ENCODE assay signal across 11 cellular contexts in the genomic region with DNA sequence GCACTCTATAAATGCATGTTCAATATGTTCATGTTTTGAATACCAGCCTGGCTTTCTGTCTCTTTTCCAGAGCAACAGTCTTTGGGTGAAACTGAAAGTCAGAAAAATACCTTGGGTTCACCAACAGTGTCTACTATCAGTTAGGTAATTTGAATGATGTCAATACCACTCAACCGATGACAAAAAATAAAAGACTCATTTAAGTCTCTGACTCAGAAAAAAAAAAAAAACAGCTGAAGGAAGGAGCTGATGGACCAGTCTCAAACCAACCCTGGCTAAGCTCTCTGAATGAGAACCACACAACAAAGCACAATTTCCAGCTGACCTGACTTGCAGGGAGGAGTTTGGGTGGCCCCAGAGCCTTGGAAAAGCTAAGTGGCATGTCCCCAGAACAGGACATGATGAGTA. TPM values are rescaled to one million over a fixed set of nuclear protein-coding genes. Genes with fewer than 3 reads are reported as not detected.
DNase-seq lines count a peak whose midpoint lies in the region; ATAC-seq, FAIRE-seq and TF ChIP-seq lines count a peak whose summit lies in the region.
"Had no signal": no experiment of that assay in that cellular context is flagged by ENCODE, and none has a peak within 500 bp of the region (broad histone marks: within the 10 kb centered on the region; RNA-seq: fewer than 3 reads in every experiment).

No MANE protein-coding gene starts in this region.

- H3K27me3 ChIP-seq in effector memory CD4-positive, alpha-beta T cell (replicated peaks; ENCODE audit: control insufficient read depth, insufficient read depth, low read length, poor library complexity, severe bottlenecking), result no peaks in the 10 kb centered on the region
- H3K27me3 ChIP-seq in left lung, result no peaks in the 10 kb centered on the region
- H3K27me3 ChIP-seq: cardiac muscle cell had no signal

- no peak overlapping the region for H3K4me3 ChIP-seq in kidney (ENCODE audit: low read length in 2 of 2)
- no peak overlapping the region for H3K4me3 ChIP-seq in effector memory CD4-positive, alpha-beta T cell (ENCODE audit: insufficient read depth, low read depth, low read length, poor library complexity, severe bottlenecking)
- no peak overlapping the region for H3K4me3 ChIP-seq in left lung
- no peak overlapping the region for H3K4me3 ChIP-seq in coronary artery
- H3K4me3 ChIP-seq: cardiac muscle cell had no signal

- H3K4me1 ChIP-seq in kidney (ENCODE audit: control insufficient read depth in 1 of 2, insufficient read depth in 1 of 2, low read depth in 1 of 2, low read length in 2 of 2) (peaks cover 27 to 28% of the 10 kb centered on the region in 2 donors), left lung (peaks cover 9 to 12% of the 10 kb centered on the region in 2 donors)
- H3K4me1 ChIP-seq in effector memory CD4-positive, alpha-beta T cell (ENCODE audit: control insufficient read depth, insufficient read depth, low read length, poor library complexity, severe bottlenecking), result no peaks in the 10 kb centered on the region

- no peaks in the 10 kb centered on the region for H3K36me3 ChIP-seq in kidney (ENCODE audit: control insufficient read depth in 1 of 2, insufficient read depth in 2 of 2, low read length in 2 of 2)
- H3K36me3 ChIP-seq in effector memory CD4-positive, alpha-beta T cell (ENCODE audit: control insufficient read depth, insufficient read depth, low read length), result no peaks in the 10 kb centered on the region
- H3K36me3 ChIP-seq in left lung, result no peaks in the 10 kb centered on the region
- H3K36me3 ChIP-seq: cardiac muscle cell had no signal

- ATAC-seq in GM18858 (IDR thresholded peaks at IDR 0.05; ENCODE audit: unreplicated experiment) (peak; percentile 86), GM21423 (IDR thresholded peaks at IDR 0.05; ENCODE audit: unreplicated experiment) (peak; percentile 89), HG03280 (IDR thresholded peaks at IDR 0.05; ENCODE audit: unreplicated experiment) (peak; percentile 92), left lung (no peak)

- H3K27ac ChIP-seq in kidney (ENCODE audit: low read depth in 2 of 2, low read length in 2 of 2), result peak overlapping the region; percentile 18 to 26
- H3K27ac ChIP-seq in effector memory CD4-positive, alpha-beta T cell (ENCODE audit: insufficient read depth, low read length, poor library complexity, severe bottlenecking), result no peak overlapping the region
- H3K27ac ChIP-seq in left lung, result no peak overlapping the region
- H3K27ac ChIP-seq in coronary artery, result no peak overlapping the region
- H3K27ac ChIP-seq: cardiac muscle cell had no signal

- H3K9ac ChIP-seq in kidney (ENCODE audit: low read length in 2 of 2), result no peak overlapping the region

- intact Hi-C loops in kidney (cut with DNase I) (no loop called here), left lung (cut with DNase I) (no loop called here)

- FAIRE-seq in kidney (lab: Jason Lieb, UNC), result no peak
- FAIRE-seq: TTC549 had no signal

- TF ChIP-seq CTCF in kidney (IDR thresholded peaks at IDR 0.05; ENCODE audit: borderline replicate concordance, extremely low read depth, insufficient read depth), result no peak
- TF ChIP-seq CTCF in left lung (IDR thresholded peaks at IDR 0.05), result no peak
- TF ChIP-seq CTCF in coronary artery (IDR thresholded peaks at IDR 0.05), result no peak

- H3K9me3 ChIP-seq in kidney (ENCODE audit: control insufficient read depth in 1 of 2, low read length in 2 of 2) (no peaks in the 10 kb centered on the region), left lung (no peaks in the 10 kb centered on the region)
- H3K9me3 ChIP-seq in effector memory CD4-positive, alpha-beta T cell (ENCODE audit: control insufficient read depth, low read length), result no peaks in the 10 kb centered on the region

- no peak for DNase-seq in kidney
- no peak for DNase-seq in effector memory CD4-positive, alpha-beta T cell
- DNase-seq in NCI-H2081 (lab: John Stamatoyannopoulos, UW), result no peak
- DNase-seq in left lung, result no peak
- DNase-seq in coronary artery (ENCODE audit: low spot score), result no peak
- DNase-seq: NCI-H1417 treated with DMSO at 0.1 percent for 48 hours had no signal

RNA-seq across cellular contexts. Expression of gene ABLIM1, which starts 42.5 kb away (rescaled TPM):
- total RNA-seq in kidney (158 TPM), left lung (100 to 1,000 TPM in 1 of 2 donors, 10 to 100 TPM in 1; 80.5 to 195 TPM)
- 32.3 TPM for polyA plus RNA-seq in kidney (ENCODE audit: insufficient read depth, low read depth, low replicate concordance)

Comparison
In these comparisons a context has a peak if more than half of its experiments do, and no peak if none do; other contexts are left out.
1. H3K27ac ChIP-seq: peak in kidney (2 of 2); none in effector memory CD4-positive, alpha-beta T cell (single experiment), left lung (0 of 2) and coronary artery (0 of 2).